8 cellular contexts compared by ENCODE assay signal in genomic region chr5:109409061-109409843, GRCh38. TPM values are rescaled to one million over a fixed set of nuclear protein-coding genes. Genes with fewer than 3 reads are reported as not detected.
DNase-seq lines count a peak whose midpoint lies in the region; ATAC-seq and TF ChIP-seq lines count a peak whose summit lies in the region.

No MANE protein-coding gene starts in this region.

- CTCF ChIA-PET in activated CD4-positive, alpha-beta memory T cell treated with anti-CD3 and anti-CD28 coated beads, Interleukin-2, amount 10 ng/mL, durations not matched to agents 7 days and 5 days (lab: Charles Lee), result interaction anchor here (0.7 to 1.6 kb wide), 2 partner anchors 216 to 279 kb away, joined by 3 to 7 read pairs; no protein-coding TSS in a partner anchor

- POLR2A ChIA-PET in activated CD4-positive, alpha-beta memory T cell treated with anti-CD3 and anti-CD28 coated beads, Interleukin-2, amount 10 ng/mL, durations not matched to agents 7 days and 5 days (lab: Charles Lee), result interaction anchor here (1.1 to 2.6 kb wide), 9 partner anchors 10 to 1027 kb away, joined by 3 to 33 read pairs (median 5); partner anchors contain the start of genes FBXL17 and MAN2A1

- peaks cover 37% of the 10 kb centered on the region for H3K36me3 Mint-ChIP-seq in activated CD4-positive, alpha-beta memory T cell treated with anti-CD3 and anti-CD28 coated beads, Interleukin-2, amount 10 ng/mL, durations not matched to agents 7 days and 5 days (ENCODE audit: low read depth)

- no peaks in the 10 kb centered on the region for H3K27me3 Mint-ChIP-seq in activated CD4-positive, alpha-beta memory T cell treated with anti-CD3 and anti-CD28 coated beads, Interleukin-2, amount 10 ng/mL, durations not matched to agents 7 days and 5 days

- H3K4me3 ChIP-seq in AG10803 (ENCODE audit: low read length), result peak overlapping the region; percentile 76

- H3K27ac Mint-ChIP-seq in activated CD4-positive, alpha-beta memory T cell treated with anti-CD3 and anti-CD28 coated beads, Interleukin-2, amount 10 ng/mL, durations not matched to agents 7 days and 5 days, result peak overlapping the region; percentile 100

- H3K9me3 Mint-ChIP-seq in activated CD4-positive, alpha-beta memory T cell treated with anti-CD3 and anti-CD28 coated beads, Interleukin-2, amount 10 ng/mL, durations not matched to agents 7 days and 5 days, result peaks cover 5% of the 10 kb centered on the region

- no peak for TF ChIP-seq CTCF in AG10803 (conservative IDR thresholded peaks at IDR 0.05; ENCODE audit: low read length)

- DNase-seq in AG10803 (ENCODE audit: low read depth) (peak; percentile 69), NCI-H748 treated with DMSO at 0.1 percent for 48 hours (lab: John Stamatoyannopoulos, UW) (peak; percentile 58), ecto neural progenitor cell (ENCODE audit: low spot score) (peak; percentile 79), medulla oblongata (ENCODE audit: extremely low spot score) (peak; percentile 76)
- DNase-seq in activated CD4-positive, alpha-beta memory T cell treated with anti-CD3 and anti-CD28 coated beads, Interleukin-2, amount 10 ng/mL, durations not matched to agents 7 days and 5 days, result peak; percentile 84
- DNase-seq in stimulated activated CD8-positive, alpha-beta memory T cell treated with anti-CD3 and anti-CD28 coated beads, Interleukin-12 subunit alpha, Interleukin-12 subunit beta, amount 100 ng/mL, for 1 hour (ENCODE audit: low read depth), result peak; percentile 65

- H3K4me3 Mint-ChIP-seq in activated CD4-positive, alpha-beta memory T cell treated with anti-CD3 and anti-CD28 coated beads, Interleukin-2, amount 10 ng/mL, durations not matched to agents 7 days and 5 days, result peak overlapping the region; percentile 100

- peaks cover 38% of the 10 kb centered on the region for H3K4me1 Mint-ChIP-seq in activated CD4-positive, alpha-beta memory T cell treated with anti-CD3 and anti-CD28 coated beads, Interleukin-2, amount 10 ng/mL, durations not matched to agents 7 days and 5 days

- ATAC-seq in GM19025 (IDR thresholded peaks at IDR 0.05; ENCODE audit: low read depth, unreplicated experiment) (peak; percentile 13), HG03196 (IDR thresholded peaks at IDR 0.05; ENCODE audit: unreplicated experiment) (peak; percentile 26)

RNA-seq across cellular contexts. Expression of gene PJA2, which starts 0.5 kb away (rescaled TPM):
- total RNA-seq in activated CD4-positive, alpha-beta memory T cell treated with anti-CD3 and anti-CD28 coated beads, Interleukin-2, amount 10 ng/mL, durations not matched to agents 7 days and 5 days, result 10 to 100 TPM; 66.1 to 67.1 TPM

Comparison
In these comparisons a context has a peak if more than half of its experiments do, and no peak if none do; other contexts are left out.
1. Peak in every context shown above with its lines: DNase-seq, ATAC-seq and H3K4me3 ChIP-seq.